In the genomic region with DNA sequence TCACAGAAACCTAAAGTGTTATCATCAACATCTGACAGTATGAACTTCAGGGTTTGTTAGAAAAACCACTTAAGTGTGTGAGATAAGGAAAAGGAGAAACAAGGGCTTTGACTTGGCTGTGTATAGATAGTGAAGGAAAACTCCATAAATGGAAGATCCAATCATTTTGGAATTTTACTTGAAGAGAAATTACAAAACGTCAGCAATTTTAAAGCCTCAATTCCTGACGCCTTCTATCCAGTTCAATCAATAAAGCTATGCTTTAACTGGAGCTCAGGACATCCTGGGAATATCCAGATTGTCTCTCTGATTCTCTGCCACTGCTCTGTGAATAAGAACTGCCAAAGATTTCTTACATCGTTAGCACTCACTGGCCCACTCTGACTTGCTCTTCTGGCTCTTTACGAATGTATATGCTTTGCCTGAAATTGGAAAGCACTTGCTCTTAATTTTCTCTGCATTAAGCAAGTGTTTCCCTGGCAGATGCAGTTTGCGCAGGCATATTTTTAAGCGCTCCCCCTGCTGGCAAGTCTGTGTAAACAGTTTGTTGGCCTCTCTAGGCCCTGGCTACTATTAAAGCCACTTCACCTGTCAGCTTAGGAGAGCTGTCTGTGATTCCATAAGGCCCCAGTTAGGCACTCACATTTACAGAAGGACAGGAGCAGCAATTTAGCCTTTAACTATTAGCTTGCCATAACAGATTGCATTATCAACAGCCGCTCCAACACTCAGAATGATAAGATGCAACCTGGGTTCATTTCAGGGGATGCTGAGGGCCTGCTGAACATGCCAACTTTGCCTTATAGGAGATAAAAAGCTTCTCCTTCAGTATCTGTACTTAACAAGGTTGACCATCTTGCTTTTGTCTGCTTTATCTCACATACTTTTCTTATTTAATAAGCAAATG, we compare ENCODE assay signal across 8 cellular contexts.
DNase-seq lines count a peak whose midpoint lies in the region; ATAC-seq and TF ChIP-seq lines count a peak whose summit lies in the region.
"Had no signal": no experiment of that assay in that cellular context is flagged by ENCODE, and none has a peak within 500 bp of the region (broad histone marks: within the 10 kb centered on the region; RNA-seq: fewer than 3 reads in every experiment).

No MANE protein-coding gene starts in this region.

- no peaks in the 10 kb centered on the region for H3K79me2 ChIP-seq in HCT116 (ENCODE audit: insufficient read depth, low read length)

- H3K4me3 ChIP-seq in HCT116 (replicated peaks in 1 of 2; ENCODE audit: low read depth in 1 of 2, low read length in 2 of 2), result no peak overlapping the region
- H3K4me3 ChIP-seq in kidney epithelial cell (ENCODE audit: low read depth, low read length), result no peak overlapping the region

- TF ChIP-seq CTCF in GM10248 (IDR thresholded peaks at IDR 0.05; ENCODE audit: control extremely low read depth, extremely low read depth, low read depth, missing control alignments), result peak; percentile 46
- TF ChIP-seq CTCF in HCT116 (IDR thresholded peaks at IDR 0.05 in 2 of 3, conservative IDR thresholded peaks at IDR 0.05 in 1 of 3; ENCODE audit: borderline replicate concordance in 1 of 3, insufficient read depth in 1 of 3, low read depth in 2 of 3, low read length in 2 of 3), result peak; percentile 31 to 61 (median 49); a peak in 5 of 6 replicates
- TF ChIP-seq CTCF in kidney epithelial cell (IDR thresholded peaks at IDR 0.05; ENCODE audit: insufficient read depth, low read length, poor library complexity, severe bottlenecking), result peak; percentile 77

- H3K4me2 ChIP-seq in HCT116 (ENCODE audit: low read length), result no peak overlapping the region

- no peaks in the 10 kb centered on the region for H3K36me3 Mint-ChIP-seq in T-helper 2 cell treated with Interferon-gamma antibody and Interleukin-4, amounts not matched to agents 5 μg/mL and 100 μg/mL, for 36 hours (ENCODE audit: low read depth)

- H3K9me3 Mint-ChIP-seq in T-helper 2 cell treated with Interferon-gamma antibody and Interleukin-4, amounts not matched to agents 5 μg/mL and 100 μg/mL, for 36 hours, result no peaks in the 10 kb centered on the region
- H3K9me3 Mint-ChIP-seq: central memory CD8-positive, alpha-beta T cell had no signal

- H3K36me3 ChIP-seq in HCT116 (ENCODE audit: control insufficient read depth in 1 of 2, insufficient read depth in 2 of 2, low read length in 2 of 2) (no peaks in the 10 kb centered on the region), kidney epithelial cell (ENCODE audit: control insufficient read depth, insufficient read depth, low read length) (no peaks in the 10 kb centered on the region)

- H3K27ac ChIP-seq in HCT116 (ENCODE audit: low read depth, low read length) (no peak overlapping the region), caudate nucleus (ENCODE audit: low read depth, low read length) (no peak overlapping the region)

- H3K27me3 ChIP-seq in HCT116 (ENCODE audit: insufficient read depth, low read length) (no peaks in the 10 kb centered on the region), kidney epithelial cell (ENCODE audit: control insufficient read depth, insufficient read depth, low read length) (no peaks in the 10 kb centered on the region)

- H3K9ac ChIP-seq in HCT116 (ENCODE audit: low read length), result no peak overlapping the region

- no peaks in the 10 kb centered on the region for H3K9me3 ChIP-seq in HCT116 (ENCODE audit: control insufficient read depth in 1 of 2, insufficient read depth in 1 of 2, low read depth in 1 of 2, low read length in 2 of 2)

- RAD21 ChIA-PET in HCT116 (lab: Charles Lee; ENCODE audit: low non-redundant PET in 1 of 2, low total read pairs in 2 of 2, uncharacterized antibody in 2 of 2, unreplicated experiment in 2 of 2), result no interaction called here

- no peak overlapping the region for H3K4me3 Mint-ChIP-seq in T-helper 2 cell treated with Interferon-gamma antibody and Interleukin-4, amounts not matched to agents 5 μg/mL and 100 μg/mL, for 36 hours
- H3K4me3 Mint-ChIP-seq: central memory CD8-positive, alpha-beta T cell had no signal

- ATAC-seq in HCT116, result peak; percentile 82

- BruUV-seq in HCT116 (replicated peaks; lab: Mats Ljungman, UMichigan), result no TSS peak

- no peaks in the 10 kb centered on the region for H3K4me1 ChIP-seq in HCT116 (ENCODE audit: control insufficient read depth in 1 of 2, insufficient read depth in 2 of 2, low read length in 2 of 2)

- peak; percentile 28 for DNase-seq in GM10248 (ENCODE audit: extremely low spot score)
- peak; percentile 19 for DNase-seq in HCT116 (ENCODE audit: low read depth, low spot score)
- peak; percentile 67 for DNase-seq in NCI-H1092 treated with DMSO at 0.1 percent for 48 hours (lab: John Stamatoyannopoulos, UW)
- DNase-seq in T-helper 2 cell treated with Interferon-gamma antibody and Interleukin-4, amounts not matched to agents 5 μg/mL and 100 μg/mL, for 36 hours (ENCODE audit: low spot score), result peak; percentile 6
- peak in 35 of 61 donors; percentile 0 to 56 (median 2) for DNase-seq in caudate nucleus (lab: John Stamatoyannopoulos, UW)
- DNase-seq in kidney epithelial cell (ENCODE audit: low read depth), result no peak
- DNase-seq in stimulated activated CD8-positive, alpha-beta memory T cell treated with anti-CD3 and anti-CD28 coated beads, Interleukin-12 subunit alpha, Interleukin-12 subunit beta, amount 100 ng/mL, for 4 hours (ENCODE audit: low read depth), result peak; percentile 3

- POLR2A ChIA-PET in GM10248 (lab: Yijun Ruan, JAX) (no interaction called here), HCT116 (lab: Charles Lee) (no interaction called here)

- no peaks in the 10 kb centered on the region for H4K20me1 ChIP-seq in HCT116 (ENCODE audit: insufficient read depth)

- peak; percentile 60 for TF ChIP-seq RAD21 in HCT116 (IDR thresholded peaks at IDR 0.05; ENCODE audit: low read depth)

- TF ChIP-seq POLR2A in HCT116 (IDR thresholded peaks at IDR 0.05; ENCODE audit: borderline replicate concordance, extremely low read depth, insufficient read depth, insufficient read length), result no peak

- H3K27ac Mint-ChIP-seq in T-helper 2 cell treated with Interferon-gamma antibody and Interleukin-4, amounts not matched to agents 5 μg/mL and 100 μg/mL, for 36 hours, result no peak overlapping the region

- H3K4me1 Mint-ChIP-seq in T-helper 2 cell treated with Interferon-gamma antibody and Interleukin-4, amounts not matched to agents 5 μg/mL and 100 μg/mL, for 36 hours (ENCODE audit: low read depth), result no peaks in the 10 kb centered on the region
- H3K4me1 Mint-ChIP-seq: central memory CD8-positive, alpha-beta T cell had no signal

- CTCF ChIA-PET in GM10248 (lab: Yijun Ruan, JAX), result interaction anchor here (0.8 to 3.6 kb wide), 20 partner anchors 9 to 865 kb away, joined by 3 to 41 read pairs (median 3); no protein-coding TSS in a partner anchor
- CTCF ChIA-PET in HCT116 (lab: Charles Lee), result interaction anchor here (0.8 to 1.9 kb wide), 12 partner anchors 10 to 763 kb away, joined by 3 to 15 read pairs (median 4); no protein-coding TSS in a partner anchor

- no peaks in the 10 kb centered on the region for H3K27me3 Mint-ChIP-seq in T-helper 2 cell treated with Interferon-gamma antibody and Interleukin-4, amounts not matched to agents 5 μg/mL and 100 μg/mL, for 36 hours (ENCODE audit: low read depth)
- H3K27me3 Mint-ChIP-seq: central memory CD8-positive, alpha-beta T cell had no signal

- intact Hi-C loops in HCT116 (cut with micrococcal nuclease), result loop anchor here (5.0 kb wide), 2 partner anchors 611 to 761 kb away; no protein-coding TSS in a partner anchor

- H3K9me2 ChIP-seq in HCT116 (ENCODE audit: insufficient read depth), result no peaks in the 10 kb centered on the region

- H2AFZ ChIP-seq in HCT116 (ENCODE audit: low read depth, low read length, poor library complexity, severe bottlenecking), result no peak overlapping the region

TF ChIP-seq in HCT116, 20 proteins besides CTCF, POLR2A, EP300 and RAD21:
- TF ChIP-seq, protein P1, sequence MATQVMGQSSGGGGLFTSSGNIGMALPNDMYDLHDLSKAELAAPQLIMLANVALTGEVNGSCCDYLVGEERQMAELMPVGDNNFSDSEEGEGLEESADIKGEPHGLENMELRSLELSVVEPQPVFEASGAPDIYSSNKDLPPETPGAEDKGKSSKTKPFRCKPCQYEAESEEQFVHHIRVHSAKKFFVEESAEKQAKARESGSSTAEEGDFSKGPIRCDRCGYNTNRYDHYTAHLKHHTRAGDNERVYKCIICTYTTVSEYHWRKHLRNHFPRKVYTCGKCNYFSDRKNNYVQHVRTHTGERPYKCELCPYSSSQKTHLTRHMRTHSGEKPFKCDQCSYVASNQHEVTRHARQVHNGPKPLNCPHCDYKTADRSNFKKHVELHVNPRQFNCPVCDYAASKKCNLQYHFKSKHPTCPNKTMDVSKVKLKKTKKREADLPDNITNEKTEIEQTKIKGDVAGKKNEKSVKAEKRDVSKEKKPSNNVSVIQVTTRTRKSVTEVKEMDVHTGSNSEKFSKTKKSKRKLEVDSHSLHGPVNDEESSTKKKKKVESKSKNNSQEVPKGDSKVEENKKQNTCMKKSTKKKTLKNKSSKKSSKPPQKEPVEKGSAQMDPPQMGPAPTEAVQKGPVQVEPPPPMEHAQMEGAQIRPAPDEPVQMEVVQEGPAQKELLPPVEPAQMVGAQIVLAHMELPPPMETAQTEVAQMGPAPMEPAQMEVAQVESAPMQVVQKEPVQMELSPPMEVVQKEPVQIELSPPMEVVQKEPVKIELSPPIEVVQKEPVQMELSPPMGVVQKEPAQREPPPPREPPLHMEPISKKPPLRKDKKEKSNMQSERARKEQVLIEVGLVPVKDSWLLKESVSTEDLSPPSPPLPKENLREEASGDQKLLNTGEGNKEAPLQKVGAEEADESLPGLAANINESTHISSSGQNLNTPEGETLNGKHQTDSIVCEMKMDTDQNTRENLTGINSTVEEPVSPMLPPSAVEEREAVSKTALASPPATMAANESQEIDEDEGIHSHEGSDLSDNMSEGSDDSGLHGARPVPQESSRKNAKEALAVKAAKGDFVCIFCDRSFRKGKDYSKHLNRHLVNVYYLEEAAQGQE (IDR thresholded peaks at IDR 0.05; ENCODE audit: low read depth), result no peak
- TF ChIP-seq SP1 (IDR thresholded peaks at IDR 0.05; ENCODE audit: low read depth) (no peak), FOSL1 (IDR thresholded peaks at IDR 0.05; ENCODE audit: low read depth) (no peak), POLR2AphosphoS5 (IDR thresholded peaks at IDR 0.05; ENCODE audit: low read depth, low read length) (no peak), SRF (IDR thresholded peaks at IDR 0.05; ENCODE audit: low read depth) (no peak), EZH2 (IDR thresholded peaks at IDR 0.05) (no peak)
- TF ChIP-seq, protein P2, sequence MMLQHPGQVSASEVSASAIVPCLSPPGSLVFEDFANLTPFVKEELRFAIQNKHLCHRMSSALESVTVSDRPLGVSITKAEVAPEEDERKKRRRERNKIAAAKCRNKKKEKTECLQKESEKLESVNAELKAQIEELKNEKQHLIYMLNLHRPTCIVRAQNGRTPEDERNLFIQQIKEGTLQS (IDR thresholded peaks at IDR 0.05), result no peak
